Comparison of ENCODE assay signal across 10 cellular contexts in the genomic region with DNA sequence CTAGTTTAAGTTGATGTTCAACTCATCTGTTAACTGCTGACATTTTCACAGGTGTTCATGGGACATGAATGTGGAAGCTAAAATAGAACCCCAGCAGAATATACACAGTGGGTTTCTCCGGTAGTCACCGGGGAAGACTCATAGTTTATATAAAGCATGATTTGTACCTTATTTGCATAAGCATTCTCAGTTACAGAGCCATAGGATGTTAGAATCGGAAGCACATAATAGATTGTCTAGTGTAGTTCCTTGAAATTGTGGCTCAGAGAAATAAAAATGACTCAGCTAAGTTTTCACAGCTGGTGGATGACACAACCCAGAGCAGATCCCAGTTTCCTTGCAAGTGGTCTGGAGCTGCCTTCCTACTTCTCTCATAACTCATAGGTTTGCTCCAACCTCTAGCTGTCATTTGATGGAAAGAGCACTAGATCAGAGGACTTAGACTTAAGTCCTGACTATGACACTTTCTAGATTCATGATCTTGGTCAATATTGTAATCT.
DNase-seq lines count a peak whose midpoint lies in the region; ATAC-seq and TF ChIP-seq lines count a peak whose summit lies in the region.
"Had no signal": no experiment of that assay in that cellular context is flagged by ENCODE, and none has a peak within 500 bp of the region (broad histone marks: within the 10 kb centered on the region; RNA-seq: fewer than 3 reads in every experiment).

No MANE protein-coding gene starts in this region.

- H2BK5ac ChIP-seq in H9 (ENCODE audit: insufficient read length, low read length) = no peak overlapping the region

- CTCF ChIA-PET in activated CD4-positive, alpha-beta T cell treated with anti-CD3 and anti-CD28 coated beads for 36 hours (lab: Charles Lee) = interaction anchor here (0.6 to 0.8 kb wide), 3 partner anchors 83 to 396 kb away, joined by 3 read pairs; no protein-coding TSS in a partner anchor

- H3K27me3 ChIP-seq in H9 (ENCODE audit: insufficient read depth, low read length) = no peaks in the 10 kb centered on the region

- H2BK12ac ChIP-seq in H9 (ENCODE audit: insufficient read length, low read depth, low read length) = no peak overlapping the region

- H3K9ac ChIP-seq in H9 (ENCODE audit: extremely low read depth, insufficient read length, low read length) = no peak overlapping the region

- intact Hi-C loops in activated CD4-positive, alpha-beta T cell treated with anti-CD3 and anti-CD28 coated beads for 36 hours (cut with DNase I, micrococcal nuclease) = no loop called here
- intact Hi-C loops in left colon (cut with DNase I, micrococcal nuclease) = no loop called here

- H3K4me1 Mint-ChIP-seq in activated CD4-positive, alpha-beta T cell treated with anti-CD3 and anti-CD28 coated beads for 36 hours = no peaks in the 10 kb centered on the region
- peaks cover 5% of the 10 kb centered on the region in 2 experiments for H3K4me1 Mint-ChIP-seq in H9
- H3K4me1 Mint-ChIP-seq: CD4-positive, CD25-positive, alpha-beta regulatory T cell had no signal

- POLR2A ChIA-PET in activated CD4-positive, alpha-beta T cell treated with anti-CD3 and anti-CD28 coated beads for 36 hours (lab: Charles Lee) = no interaction called here

- DNase-seq in activated CD4-positive, alpha-beta T cell treated with anti-CD3 and anti-CD28 coated beads for 36 hours = no peak
- no peak for DNase-seq in activated CD4-positive, alpha-beta T cell treated with anti-CD3 and anti-CD28 coated beads, Interleukin-2, amount 50 U/mL, for 48 hours
- peak; percentile 86 for DNase-seq in RPMI7951 (ENCODE audit: low read depth)
- peak in 1 of 2 donors; percentile 30 for DNase-seq in left colon
- DNase-seq in islet precursor cell = no peak
- no peak for DNase-seq in DMS 273 (lab: John Stamatoyannopoulos, UW; ENCODE audit: unreplicated experiment)
- DNase-seq in H9 = no peak
- DNase-seq: CD4-positive, CD25-positive, alpha-beta regulatory T cell; psoas muscle had no signal

- no peaks in the 10 kb centered on the region for H3K79me1 ChIP-seq in H9 (ENCODE audit: insufficient read depth, low read depth, low read length, poor library complexity, severe bottlenecking)

- no peak overlapping the region for H2BK15ac ChIP-seq in H9 (ENCODE audit: low read depth, low read length)

- H3K14ac ChIP-seq in H9 (ENCODE audit: insufficient read depth, low read length) = no peak overlapping the region

- H3K4me1 ChIP-seq in H9 (ENCODE audit: insufficient read depth, low read length) = no peaks in the 10 kb centered on the region
- H3K4me1 ChIP-seq: psoas muscle had no signal

- H3K79me2 ChIP-seq in H9 (ENCODE audit: insufficient read depth, low read length) = no peaks in the 10 kb centered on the region

- H4K5ac ChIP-seq in H9 (ENCODE audit: insufficient read length, low read depth, low read length) = no peak overlapping the region

- H3K23me2 ChIP-seq in H9 (ENCODE audit: insufficient read length, low read depth, low read length, poor library complexity, severe bottlenecking) = no peaks in the 10 kb centered on the region

- H2AFZ ChIP-seq in H9 (ENCODE audit: low read length) = no peak overlapping the region

- no peaks in the 10 kb centered on the region for H3K9me3 Mint-ChIP-seq in activated CD4-positive, alpha-beta T cell treated with anti-CD3 and anti-CD28 coated beads for 36 hours (ENCODE audit: low read depth)
- no peaks in the 10 kb centered on the region for H3K9me3 Mint-ChIP-seq in H9
- H3K9me3 Mint-ChIP-seq: CD4-positive, CD25-positive, alpha-beta regulatory T cell had no signal

- H3K56ac ChIP-seq in H9 (ENCODE audit: insufficient read length, low read depth, low read length) = no peak overlapping the region

- no peak overlapping the region for H3T11ph ChIP-seq in H9 (ENCODE audit: low read length)

- no peak overlapping the region for H4K8ac ChIP-seq in H9 (replicated peaks; ENCODE audit: insufficient read length, low read depth, low read length)

- no peaks in the 10 kb centered on the region for H3K27me3 Mint-ChIP-seq in activated CD4-positive, alpha-beta T cell treated with anti-CD3 and anti-CD28 coated beads for 36 hours
- no peaks in the 10 kb centered on the region for H3K27me3 Mint-ChIP-seq in H9 (ENCODE audit: low read depth)
- H3K27me3 Mint-ChIP-seq: CD4-positive, CD25-positive, alpha-beta regulatory T cell had no signal

- no peaks in the 10 kb centered on the region for H3K9me3 ChIP-seq in H9 (ENCODE audit: control insufficient read depth, low read depth, low read length)
- H3K9me3 ChIP-seq: psoas muscle had no signal

- ATAC-seq in activated CD4-positive, alpha-beta T cell treated with anti-CD3 and anti-CD28 coated beads for 36 hours = peak; percentile 51
- ATAC-seq in HG02852 (IDR thresholded peaks at IDR 0.05; ENCODE audit: unreplicated experiment) (peak; percentile 97), left colon (peak; percentile 30)

- no peak overlapping the region for H3K4me2 ChIP-seq in H9 (ENCODE audit: insufficient read depth, insufficient read length, low read length)

- TF ChIP-seq CTCF in H9 (conservative IDR thresholded peaks at IDR 0.05) = no peak

- H3K36me3 Mint-ChIP-seq in activated CD4-positive, alpha-beta T cell treated with anti-CD3 and anti-CD28 coated beads for 36 hours (ENCODE audit: low read depth) = peaks cover 2% of the 10 kb centered on the region
- no peaks in the 10 kb centered on the region for H3K36me3 Mint-ChIP-seq in H9 (ENCODE audit: insufficient read depth in 1 of 3, low read depth in 3 of 3)

- H3K23ac ChIP-seq in H9 (ENCODE audit: insufficient read length, low read depth, low read length) = no peak overlapping the region

- H2AK5ac ChIP-seq in H9 (ENCODE audit: insufficient read length, low read length) = no peak overlapping the region

- H4K91ac ChIP-seq in H9 (ENCODE audit: insufficient read length, low read depth, low read length) = no peak overlapping the region

- no peak overlapping the region for H3K18ac ChIP-seq in H9 (ENCODE audit: insufficient read length, low read depth, low read length)

- H3K27ac Mint-ChIP-seq in activated CD4-positive, alpha-beta T cell treated with anti-CD3 and anti-CD28 coated beads for 36 hours = no peak overlapping the region
- no peak overlapping the region for H3K27ac Mint-ChIP-seq in H9

- no peak overlapping the region for H2BK120ac ChIP-seq in H9 (ENCODE audit: low read depth, low read length, poor library complexity, severe bottlenecking)

- no peak overlapping the region for H3K27ac ChIP-seq in H9 (ENCODE audit: insufficient read length, low read depth, low read length)
- H3K27ac ChIP-seq: psoas muscle had no signal

- H2BK20ac ChIP-seq in H9 (ENCODE audit: low read depth, low read length, poor library complexity, severe bottlenecking) = no peak overlapping the region

- no peak overlapping the region for H3K4me3 Mint-ChIP-seq in activated CD4-positive, alpha-beta T cell treated with anti-CD3 and anti-CD28 coated beads for 36 hours
- no peak overlapping the region for H3K4me3 Mint-ChIP-seq in H9
- H3K4me3 Mint-ChIP-seq: CD4-positive, CD25-positive, alpha-beta regulatory T cell had no signal

- H4K20me1 ChIP-seq in H9 (ENCODE audit: control insufficient read depth, insufficient read depth, insufficient read length) = no peaks in the 10 kb centered on the region

- no CpG with 5 or more reads among the region's 3 CpGs for WGBS in H9 (ENCODE audit: extremely low coverage, insufficient read length, low lambda C conversion rate)

- H3K4ac ChIP-seq in H9 (ENCODE audit: low read depth, low read length) = no peak overlapping the region

Comparison
In these comparisons a context has a peak if more than half of its experiments do, and no peak if none do; other contexts are left out.
1. ATAC-seq: peak in every context shown above with its lines; median percentile 97 in HG02852; 51 in activated CD4-positive, alpha-beta T cell treated with anti-CD3 and anti-CD28 coated beads for 36 hours; 30 in left colon.